ENCODE assay signal across 17 cellular contexts in the genomic region with DNA sequence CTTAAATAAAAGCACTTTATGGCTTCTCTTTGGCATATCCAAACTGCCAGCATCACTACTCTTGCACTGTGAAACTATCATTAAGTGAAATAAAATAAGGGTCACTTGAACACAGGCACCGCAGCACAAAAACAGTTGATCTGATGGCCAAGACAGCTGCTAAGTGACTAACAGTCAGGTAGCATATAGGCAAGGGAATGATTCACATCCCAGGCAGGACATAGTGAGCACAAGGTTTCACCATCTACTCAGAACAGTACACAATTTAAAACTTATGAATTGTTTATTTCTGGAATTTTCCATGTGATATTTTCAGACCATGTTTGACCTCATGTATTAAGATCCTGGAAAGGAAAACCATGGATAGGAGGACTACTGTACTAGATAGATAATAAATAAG.
DNase-seq lines count a peak whose midpoint lies in the region; FAIRE-seq and TF ChIP-seq lines count a peak whose summit lies in the region.
"Had no signal": no experiment of that assay in that cellular context is flagged by ENCODE, and none has a peak within 500 bp of the region (broad histone marks: within the 10 kb centered on the region; RNA-seq: fewer than 3 reads in every experiment).

No MANE protein-coding gene starts in this region.

- H3K27me3 ChIP-seq in keratinocyte (ENCODE audit: control insufficient read depth, extremely low read depth, insufficient read depth, low read length), result no peaks in the 10 kb centered on the region
- H3K27me3 ChIP-seq: SJCRH30 had no signal

- TF ChIP-seq CTCF in choroid plexus epithelial cell (conservative IDR thresholded peaks at IDR 0.05; ENCODE audit: low read depth, low read length) (no peak), keratinocyte (optimal IDR thresholded peaks at IDR 0.05 in 1 of 3, IDR thresholded peaks at IDR 0.05 in 1 of 3, conservative IDR thresholded peaks at IDR 0.05 in 1 of 3; ENCODE audit: extremely low read depth in 1 of 3, insufficient read depth in 2 of 3, low read length in 3 of 3) (no peak)

- H3K36me3 ChIP-seq in keratinocyte (ENCODE audit: control insufficient read depth in 2 of 2, extremely low read depth in 1 of 2, insufficient read depth in 2 of 2, low read length in 2 of 2), result no peaks in the 10 kb centered on the region
- H3K36me3 ChIP-seq: SJCRH30 had no signal

- dilution Hi-C loops in keratinocyte (cut with MboI; ENCODE audit: extremely low pct_ligation_motif_present, low sequenced_read_pairs), result no loop called here

- H3K4me3 ChIP-seq in choroid plexus epithelial cell (ENCODE audit: low read depth, low read length) (no peak overlapping the region), keratinocyte (ENCODE audit: control insufficient read depth in 2 of 3, extremely low read depth in 1 of 3, insufficient read depth in 2 of 3, low read depth in 1 of 3, low read length in 3 of 3) (no peak overlapping the region)
- H3K4me3 ChIP-seq: SJCRH30 had no signal

- H3K4me2 ChIP-seq in keratinocyte (ENCODE audit: control insufficient read depth, extremely low read depth, insufficient read depth, low read depth, low read length), result no peak overlapping the region

- no peak overlapping the region for H3K27ac ChIP-seq in keratinocyte (ENCODE audit: control insufficient read depth, insufficient read depth, low read length)
- H3K27ac ChIP-seq: SJCRH30 had no signal

- H2AFZ ChIP-seq in keratinocyte (ENCODE audit: control insufficient read depth, low read length), result no peak overlapping the region

- FAIRE-seq in RCC 7860 (lab: Jason Lieb, UNC) (peak; percentile 74), keratinocyte (lab: Jason Lieb, UNC) (peak; percentile 52)
- FAIRE-seq: GM12892 had no signal

- H3K9ac ChIP-seq in keratinocyte (ENCODE audit: control insufficient read depth, extremely low read depth, insufficient read depth, low read length), result no peak overlapping the region

- H3K9me3 ChIP-seq in keratinocyte (ENCODE audit: control insufficient read depth, low read depth, low read length), result no peaks in the 10 kb centered on the region
- H3K9me3 ChIP-seq: SJCRH30 had no signal

- no peaks in the 10 kb centered on the region for H3K79me2 ChIP-seq in keratinocyte (ENCODE audit: control insufficient read depth, insufficient read depth, low read length)

- peaks cover 2% of the 10 kb centered on the region for H3K4me1 ChIP-seq in keratinocyte (ENCODE audit: control insufficient read depth, extremely low read depth, insufficient read depth, low read length)

- H4K20me1 ChIP-seq in keratinocyte (ENCODE audit: control insufficient read depth, extremely low read depth, insufficient read depth, low read length), result no peaks in the 10 kb centered on the region

- H3K9me1 ChIP-seq in keratinocyte (ENCODE audit: control insufficient read depth, extremely low read depth, insufficient read depth, low read length), result no peaks in the 10 kb centered on the region

- DNase-seq in ELR (ENCODE audit: low read depth), result peak; percentile 55
- DNase-seq in RCC 7860 (ENCODE audit: low spot score), result peak; percentile 34
- peak; percentile 67 for DNase-seq in choroid plexus epithelial cell (ENCODE audit: low read depth)
- DNase-seq in keratinocyte (ENCODE audit: low read depth, low spot score), result no peak
- no peak for DNase-seq in NCI-H748 treated with DMSO at 0.1 percent for 48 hours (lab: John Stamatoyannopoulos, UW)
- DNase-seq in NAMALWA (ENCODE audit: low spot score), result no peak
- no peak for DNase-seq in AG08395 (ENCODE audit: low spot score)
- DNase-seq in activated CD4-positive, CD25-positive, alpha-beta regulatory T cell treated with anti-CD3 and anti-CD28 coated beads, Interleukin-2, amount 50 U/mL, for 72 hours, result no peak
- DNase-seq: Calu3; CD4-positive, CD25-positive, alpha-beta regulatory T cell; GDM1; NCI-H1105; NCI-H187 treated with DMSO at 0.1 percent for 48 hours; NCI-H510A; RPMI8226; SJCRH30 had no signal

Comparison
In these comparisons a context has a peak if more than half of its experiments do, and no peak if none do; other contexts are left out.
1. DNase-seq: peak in ELR (single experiment), RCC 7860 (single experiment) and choroid plexus epithelial cell (single experiment); none in keratinocyte (single experiment), NCI-H748 treated with DMSO at 0.1 percent for 48 hours (single experiment), NAMALWA (single experiment), AG08395 (single experiment) and activated CD4-positive, CD25-positive, alpha-beta regulatory T cell treated with anti-CD3 and anti-CD28 coated beads, Interleukin-2, amount 50 U/mL, for 72 hours (single experiment).